13 cellular contexts compared by ENCODE assay signal in genomic region chr19:39132344-39132969, GRCh38. TPM values are rescaled to one million over a fixed set of nuclear protein-coding genes. Genes with fewer than 3 reads are reported as not detected.
DNase-seq lines count a peak whose midpoint lies in the region; TF ChIP-seq lines count a peak whose summit lies in the region.
"Had no signal": no experiment of that assay in that cellular context is flagged by ENCODE, and none has a peak within 500 bp of the region (broad histone marks: within the 10 kb centered on the region; RNA-seq: fewer than 3 reads in every experiment).

No MANE protein-coding gene starts in this region.

- no peaks in the 10 kb centered on the region for H3K27me3 ChIP-seq in Loucy (ENCODE audit: insufficient read depth, low read length, poor library complexity, severe bottlenecking)
- H3K27me3 ChIP-seq in fibroblast of lung (ENCODE audit: control insufficient read depth, insufficient read depth, low read length), result no peaks in the 10 kb centered on the region
- H3K27me3 ChIP-seq in sigmoid colon, result no peaks in the 10 kb centered on the region
- H3K27me3 ChIP-seq in tibial artery, result no peaks in the 10 kb centered on the region
- H3K27me3 ChIP-seq: right atrium auricular region had no signal

- intact Hi-C loops in sigmoid colon (cut with DNase I) (no loop called here), tibial artery (cut with DNase I; ENCODE audit: low total_unique reads) (no loop called here)

- peak; percentile 35 for DNase-seq in activated CD4-positive, alpha-beta T cell treated with anti-CD3 and anti-CD28 coated beads for 48 hours
- no peak for DNase-seq in activated CD4-positive, alpha-beta T cell treated with anti-CD3 and anti-CD28 coated beads for 4 hours
- no peak for DNase-seq in fibroblast of lung (ENCODE audit: low read depth in 2 of 2)
- DNase-seq in sigmoid colon, result no peak
- no peak for DNase-seq in activated gamma-delta T cell treated with Interleukin-2 at 50 U/mL for 16 hours
- no peak for DNase-seq in tibial artery
- no peak for DNase-seq in NCI-H1930 (lab: John Stamatoyannopoulos, UW)
- DNase-seq: activated CD4-positive, CD25-positive, alpha-beta regulatory T cell; NCI-H1436; stimulated activated CD4-positive, alpha-beta T cell treated with anti-CD3 and anti-CD28 coated beads, Interleukin-4, amount 100 ng/mL, for 4 hours; stimulated activated naive B cell treated with anti-CD40 and anti-IgM and Interleukin-4, amounts not matched to agents 10 μg/mL and 1 μg/mL and 100 μg/mL, for 72 hours had no signal

- H2AFZ ChIP-seq in Loucy (ENCODE audit: low read length) (no peak overlapping the region), fibroblast of lung (ENCODE audit: low read length) (no peak overlapping the region)

- H3K4me1 ChIP-seq in Loucy (ENCODE audit: insufficient read depth, low read length, poor library complexity, severe bottlenecking) (peaks cover 24% of the 10 kb centered on the region), fibroblast of lung (ENCODE audit: control insufficient read depth, extremely low read depth, insufficient read depth, low read length) (peaks cover 7% of the 10 kb centered on the region), sigmoid colon (peaks cover 0 to 75% (median 64%) of the 10 kb centered on the region in 4 donors), tibial artery (peaks cover 0 to 80% (median 32%) of the 10 kb centered on the region in 4 donors)

- no peaks in the 10 kb centered on the region for H3K9me2 ChIP-seq in Loucy (replicated peaks; ENCODE audit: low read depth, low read length)

- H3K9ac ChIP-seq in Loucy (ENCODE audit: low read depth, low read length, poor library complexity, severe bottlenecking) (no peak overlapping the region), fibroblast of lung (ENCODE audit: insufficient read depth, low read length) (no peak overlapping the region)

- TF ChIP-seq POLR2A in sigmoid colon (IDR thresholded peaks at IDR 0.05), result no peak

- H4K20me1 ChIP-seq in Loucy (ENCODE audit: insufficient read depth, low read length, poor library complexity, severe bottlenecking) (peaks cover 36% of the 10 kb centered on the region), fibroblast of lung (ENCODE audit: control insufficient read depth, extremely low read depth, insufficient read depth, low read length) (no peaks in the 10 kb centered on the region)

- no peak for TF ChIP-seq CTCF in Loucy (conservative IDR thresholded peaks at IDR 0.05; ENCODE audit: low read length)
- TF ChIP-seq CTCF in fibroblast of lung (conservative IDR thresholded peaks at IDR 0.05 in 1 of 2, IDR thresholded peaks at IDR 0.05 in 1 of 2; ENCODE audit: low read depth in 1 of 2, low read length in 2 of 2), result no peak
- TF ChIP-seq CTCF in sigmoid colon (IDR thresholded peaks at IDR 0.05), result no peak
- no peak for TF ChIP-seq CTCF in tibial artery (IDR thresholded peaks at IDR 0.05)

- H3K79me2 ChIP-seq in Loucy (ENCODE audit: insufficient read depth, low read length) (peaks cover 90% of the 10 kb centered on the region), fibroblast of lung (ENCODE audit: control insufficient read depth, insufficient read depth, low read length) (peaks cover 81% of the 10 kb centered on the region)

- no peaks in the 10 kb centered on the region for H3K36me3 ChIP-seq in Loucy (ENCODE audit: insufficient read depth, low read length)
- no peaks in the 10 kb centered on the region for H3K36me3 ChIP-seq in fibroblast of lung (ENCODE audit: control insufficient read depth, insufficient read depth, low read length)
- no peaks in the 10 kb centered on the region for H3K36me3 ChIP-seq in sigmoid colon
- no peaks in the 10 kb centered on the region for H3K36me3 ChIP-seq in tibial artery
- H3K36me3 ChIP-seq: right atrium auricular region had no signal

- H3K4me3 ChIP-seq in Loucy (ENCODE audit: low read length, poor library complexity, severe bottlenecking), result no peak overlapping the region
- H3K4me3 ChIP-seq in fibroblast of lung (replicated peaks in 1 of 4; ENCODE audit: control extremely low read depth in 1 of 4, insufficient read depth in 1 of 4, low read depth in 3 of 4, low read length in 4 of 4), result no peak overlapping the region
- no peak overlapping the region for H3K4me3 ChIP-seq in sigmoid colon
- no peak overlapping the region for H3K4me3 ChIP-seq in tibial artery
- H3K4me3 ChIP-seq: right atrium auricular region had no signal

- TF ChIP-seq EP300 in sigmoid colon (IDR thresholded peaks at IDR 0.05), result no peak

- no peaks in the 10 kb centered on the region for H3K9me3 ChIP-seq in Loucy (ENCODE audit: insufficient read depth, low read depth, low read length)
- H3K9me3 ChIP-seq in fibroblast of lung (ENCODE audit: control insufficient read depth, insufficient read depth, low read depth, low read length), result no peaks in the 10 kb centered on the region
- H3K9me3 ChIP-seq in sigmoid colon, result no peaks in the 10 kb centered on the region
- H3K9me3 ChIP-seq in tibial artery, result no peaks in the 10 kb centered on the region
- H3K9me3 ChIP-seq: right atrium auricular region had no signal

- H3F3A ChIP-seq in Loucy (ENCODE audit: low read depth), result no peaks in the 10 kb centered on the region

- no peak overlapping the region for H3K27ac ChIP-seq in fibroblast of lung (ENCODE audit: insufficient read depth, low read length)
- peak overlapping the region; percentile 41 to 64 (median 45) for H3K27ac ChIP-seq in sigmoid colon
- no peak overlapping the region for H3K27ac ChIP-seq in tibial artery

- WGBS in sigmoid colon, 2 donors, result 62 to 74% methylated on average over 20 of the region's 20 CpGs

- H3K4me2 ChIP-seq in Loucy (ENCODE audit: low read depth, low read length, poor library complexity, severe bottlenecking), result peak overlapping the region; percentile 37
- peak overlapping the region; percentile 15 for H3K4me2 ChIP-seq in fibroblast of lung (ENCODE audit: extremely low read depth, insufficient read depth, low read length)

RNA-seq across cellular contexts. Expression of gene PAK4, which starts 6.9 kb away (rescaled TPM):
- total RNA-seq in fibroblast of lung, result 2.8 and 4.6 TPM in 2 replicates
- 8.4 and 17.7 TPM in 2 replicates for polyA plus RNA-seq in fibroblast of lung
- polyA plus RNA-seq in fibroblast of lung (2012), result 16.0 and 33.5 TPM in 2 replicates
- 50.7 and 112 TPM in 2 replicates for polyA minus RNA-seq in fibroblast of lung (ENCODE audit: low replicate concordance)
- 10 to 100 TPM in 2 of 4 donors, 1 to 10 TPM in 2; 6.2 to 27.1 (median 9.3) TPM for total RNA-seq in sigmoid colon
- 10 to 100 TPM; 42.1 to 62.0 (median 45.0) TPM for polyA plus RNA-seq in sigmoid colon

RNA-seq across cellular contexts. Expression of gene ACP7, which starts 48.3 kb away (rescaled TPM):
- total RNA-seq in fibroblast of lung (not detected in 2 replicates), sigmoid colon (not detected)
- polyA plus RNA-seq in fibroblast of lung (0.02 TPM in 1 of 2 replicates, not detected in the other), sigmoid colon (not detected)
- polyA plus RNA-seq in fibroblast of lung (2012), result 0.24 TPM in 1 of 2 replicates, not detected in the other
- polyA minus RNA-seq in fibroblast of lung (ENCODE audit: low replicate concordance), result 0.78 TPM in 1 of 2 replicates, not detected in the other
- total RNA-seq: right atrium auricular region had no signal

Comparison
In these comparisons a context has a peak if more than half of its experiments do, and no peak if none do; other contexts are left out.
1. H3K27ac ChIP-seq: peak in sigmoid colon (4 of 4); none in fibroblast of lung (single experiment) and tibial artery (0 of 2).